12 cellular contexts compared by ENCODE assay signal in the genomic region with DNA sequence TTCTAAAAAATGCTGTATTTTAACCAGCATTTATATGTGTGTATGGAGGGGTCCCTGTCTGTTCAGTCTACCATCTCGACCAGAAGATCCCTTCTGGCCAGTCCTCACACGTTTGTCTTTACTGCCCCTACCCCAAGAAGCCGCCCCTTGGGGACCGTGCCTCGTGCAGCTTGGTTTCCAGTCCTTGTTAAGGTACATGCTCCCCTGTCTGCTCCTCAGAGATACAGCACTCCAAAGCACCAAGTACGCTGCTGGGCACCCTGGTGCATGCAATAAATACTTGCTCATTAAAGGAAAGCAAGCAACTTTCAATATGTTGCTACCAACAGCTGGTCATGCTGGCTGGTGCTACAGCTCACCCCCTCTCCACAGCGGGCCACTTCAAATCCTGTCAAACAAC.
"Had no signal": no experiment of that assay in that cellular context is flagged by ENCODE, and none has a peak within 500 bp of the region (broad histone marks: within the 10 kb centered on the region; RNA-seq: fewer than 3 reads in every experiment).

No MANE protein-coding gene starts in this region.

- H3K27ac Mint-ChIP-seq: activated CD4-positive, alpha-beta T cell treated with anti-CD3 and anti-CD28 coated beads, Interleukin-2, amount 10 ng/mL, durations not matched to agents 7 days and 5 days; activated naive CD8-positive, alpha-beta T cell treated with anti-CD3 and anti-CD28 coated beads, Interleukin-2, amount 50 U/mL, for 24 hours; effector memory CD8-positive, alpha-beta T cell; stimulated activated naive B cell treated with anti-CD40 and anti-IgM and Interleukin-4, amounts not matched to agents 10 μg/mL and 1 μg/mL and 100 μg/mL, for 72 hours had no signal

- H3K36me3 Mint-ChIP-seq: stimulated activated naive B cell treated with anti-CD40 and anti-IgM and Interleukin-4, amounts not matched to agents 10 μg/mL and 1 μg/mL and 100 μg/mL, for 72 hours had no signal

- H3K9me3 Mint-ChIP-seq: activated CD4-positive, alpha-beta T cell treated with anti-CD3 and anti-CD28 coated beads, Interleukin-2, amount 10 ng/mL, durations not matched to agents 7 days and 5 days; activated naive CD8-positive, alpha-beta T cell treated with anti-CD3 and anti-CD28 coated beads, Interleukin-2, amount 50 U/mL, for 24 hours; effector memory CD8-positive, alpha-beta T cell; stimulated activated naive B cell treated with anti-CD40 and anti-IgM and Interleukin-4, amounts not matched to agents 10 μg/mL and 1 μg/mL and 100 μg/mL, for 72 hours had no signal

- H3K4me3 Mint-ChIP-seq: activated CD4-positive, alpha-beta T cell treated with anti-CD3 and anti-CD28 coated beads, Interleukin-2, amount 10 ng/mL, durations not matched to agents 7 days and 5 days; activated naive CD8-positive, alpha-beta T cell treated with anti-CD3 and anti-CD28 coated beads, Interleukin-2, amount 50 U/mL, for 24 hours; effector memory CD8-positive, alpha-beta T cell; stimulated activated naive B cell treated with anti-CD40 and anti-IgM and Interleukin-4, amounts not matched to agents 10 μg/mL and 1 μg/mL and 100 μg/mL, for 72 hours had no signal

- DNase-seq: activated CD4-positive, alpha-beta T cell treated with anti-CD3 and anti-CD28 coated beads, Interleukin-2, amount 10 ng/mL, durations not matched to agents 7 days and 5 days; activated CD4-positive, CD25-positive, alpha-beta regulatory T cell; activated CD8-positive, alpha-beta memory T cell treated with anti-CD3 and anti-CD28 coated beads for 24 hours; activated naive CD4-positive, alpha-beta T cell treated with Interleukin-2 at 50 U/mL for 16 hours; activated naive CD8-positive, alpha-beta T cell treated with anti-CD3 and anti-CD28 coated beads, Interleukin-2, amount 50 U/mL, for 24 hours; aorta; cerebellar nuclear complex; dermis blood vessel endothelial cell; effector memory CD8-positive, alpha-beta T cell; kidney glomerular epithelial cell; stimulated activated naive B cell treated with anti-CD40 and anti-IgM and Interleukin-4, amounts not matched to agents 10 μg/mL and 1 μg/mL and 100 μg/mL, for 72 hours; substantia nigra had no signal

- ATAC-seq: activated naive CD8-positive, alpha-beta T cell treated with anti-CD3 and anti-CD28 coated beads, Interleukin-2, amount 50 U/mL, for 24 hours; effector memory CD8-positive, alpha-beta T cell; stimulated activated naive B cell treated with anti-CD40 and anti-IgM and Interleukin-4, amounts not matched to agents 10 μg/mL and 1 μg/mL and 100 μg/mL, for 72 hours had no signal
